Comparison of ENCODE assay signal across 1 cellular context in the genomic region with DNA sequence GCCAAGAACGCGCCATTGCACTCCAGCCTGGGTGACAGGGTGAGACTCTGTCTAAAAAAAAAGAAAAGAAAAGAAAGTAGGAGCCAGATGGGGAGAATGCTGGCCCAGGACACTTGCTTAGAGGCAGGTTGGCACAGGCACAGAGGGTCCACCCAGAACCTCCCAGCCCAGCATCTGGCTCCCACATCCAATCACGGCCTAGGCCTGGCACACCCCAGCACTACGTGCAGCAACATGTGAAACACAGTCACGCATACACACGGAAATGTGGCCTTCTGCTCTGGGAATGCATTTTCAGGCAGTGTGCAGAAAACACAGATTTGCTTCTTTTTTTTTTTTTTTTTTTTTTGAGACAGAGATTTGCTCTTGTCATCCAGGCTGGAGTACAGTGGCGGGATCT.
TF ChIP-seq lines count a peak whose summit lies in the region.

No MANE protein-coding gene starts in this region.

TF ChIP-seq in HEK293T, 16 proteins besides CTCF, POLR2A, EP300 and RAD21:
- TF ChIP-seq, protein P1, sequence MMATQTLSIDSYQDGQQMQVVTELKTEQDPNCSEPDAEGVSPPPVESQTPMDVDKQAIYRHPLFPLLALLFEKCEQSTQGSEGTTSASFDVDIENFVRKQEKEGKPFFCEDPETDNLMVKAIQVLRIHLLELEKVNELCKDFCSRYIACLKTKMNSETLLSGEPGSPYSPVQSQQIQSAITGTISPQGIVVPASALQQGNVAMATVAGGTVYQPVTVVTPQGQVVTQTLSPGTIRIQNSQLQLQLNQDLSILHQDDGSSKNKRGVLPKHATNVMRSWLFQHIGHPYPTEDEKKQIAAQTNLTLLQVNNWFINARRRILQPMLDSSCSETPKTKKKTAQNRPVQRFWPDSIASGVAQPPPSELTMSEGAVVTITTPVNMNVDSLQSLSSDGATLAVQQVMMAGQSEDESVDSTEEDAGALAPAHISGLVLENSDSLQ (IDR thresholded peaks at IDR 0.05), result no peak
- TF ChIP-seq ZNF384 (IDR thresholded peaks at IDR 0.05) (0 out of 2 replicates have a peak, but pooled peaks have one; percentile 10), NFRKB (IDR thresholded peaks at IDR 0.05) (no peak)
